Comparison of ENCODE assay signal across 9 cellular contexts in the genomic region with DNA sequence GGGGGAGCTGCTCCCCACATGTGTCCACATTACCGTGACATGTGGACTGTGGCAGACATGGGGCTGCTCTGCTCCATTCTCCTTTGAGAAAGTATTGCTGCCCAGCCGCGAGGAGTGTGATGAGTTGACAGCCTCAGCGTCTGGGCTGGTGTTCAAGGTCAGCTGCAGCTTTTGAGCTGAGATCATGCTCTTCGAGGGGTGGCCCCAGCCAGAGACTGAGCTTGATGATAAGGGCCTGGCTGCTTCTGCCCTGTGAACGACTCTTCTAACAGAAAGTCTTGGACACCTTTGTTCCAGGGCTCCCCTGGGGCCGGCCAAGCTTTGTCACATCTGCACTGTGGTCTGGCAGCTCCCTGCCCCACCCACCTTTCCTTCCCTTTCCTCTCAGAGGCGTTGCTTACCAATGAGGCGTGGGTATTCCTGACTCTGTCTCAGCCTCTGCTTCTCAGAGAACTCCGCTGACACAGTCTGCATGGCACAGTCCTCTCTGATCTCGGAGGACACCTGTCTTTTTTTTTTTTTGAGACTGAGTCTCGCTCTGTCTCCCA.
DNase-seq lines count a peak whose midpoint lies in the region; ATAC-seq and TF ChIP-seq lines count a peak whose summit lies in the region.
"Had no signal": no experiment of that assay in that cellular context is flagged by ENCODE, and none has a peak within 500 bp of the region (broad histone marks: within the 10 kb centered on the region; RNA-seq: fewer than 3 reads in every experiment).

No MANE protein-coding gene starts in this region.

- H3K4me3 ChIP-seq in psoas muscle, result no peak overlapping the region

- peak; percentile 32 for DNase-seq in HCEC 1CT
- peak; percentile 29 for DNase-seq in SW480 (ENCODE audit: low spot score)
- DNase-seq in Right ventricle myocardium superior, result peak; percentile 70
- DNase-seq in psoas muscle, result peak; percentile 34 to 63
- DNase-seq in NCI-H2196 treated with DMSO at 0.1 percent for 48 hours (lab: John Stamatoyannopoulos, UW; ENCODE audit: unreplicated experiment), result no peak
- DNase-seq in medulla oblongata (ENCODE audit: extremely low spot score), result no peak
- no peak for DNase-seq in globus pallidus (ENCODE audit: low spot score)
- no peak for DNase-seq in NCI-H1436 (lab: John Stamatoyannopoulos, UW)
- DNase-seq: activated naive CD4-positive, alpha-beta T cell had no signal

- WGBS in psoas muscle, 3 donors, result 30 to 33% (median 31%) methylated on average over 12 of the region's 12 CpGs

- H3K27me3 ChIP-seq in psoas muscle (ENCODE audit: insufficient read depth in 3 of 3, low read length in 2 of 3), result peaks cover 0 to 9% (median 0%) of the 10 kb centered on the region in 3 donors

- no peak for TF ChIP-seq CTCF in psoas muscle (IDR thresholded peaks at IDR 0.05)

- ATAC-seq in Right ventricle myocardium superior (ENCODE audit: poor library complexity) (peak; percentile 78), psoas muscle (peak in 3 of 4 donors; percentile 21 to 40 (median 36))

- peaks cover 4% of the 10 kb centered on the region for H3K4me1 ChIP-seq in psoas muscle

- no peak overlapping the region for H3K27ac ChIP-seq in psoas muscle

- no peaks in the 10 kb centered on the region for H3K9me3 ChIP-seq in psoas muscle

- intact Hi-C loops in Right ventricle myocardium superior (cut with DNase I) (no loop called here), psoas muscle (cut with DNase I) (loop anchor here in 1 of 2 donors (5.0 kb wide), 1 partner anchor 49 kb away; no protein-coding TSS in a partner anchor)

- H3K36me3 ChIP-seq in psoas muscle (ENCODE audit: insufficient read depth in 1 of 2, low read depth in 1 of 2), result no peaks in the 10 kb centered on the region

Comparison
In these comparisons a context has a peak if more than half of its experiments do, and no peak if none do; other contexts are left out.
1. DNase-seq: peak in HCEC 1CT (single experiment), SW480 (single experiment), Right ventricle myocardium superior (single experiment) and psoas muscle (2 of 2); none in NCI-H2196 treated with DMSO at 0.1 percent for 48 hours (single experiment), medulla oblongata (single experiment), globus pallidus (single experiment) and NCI-H1436 (single experiment).